In the genomic region with DNA sequence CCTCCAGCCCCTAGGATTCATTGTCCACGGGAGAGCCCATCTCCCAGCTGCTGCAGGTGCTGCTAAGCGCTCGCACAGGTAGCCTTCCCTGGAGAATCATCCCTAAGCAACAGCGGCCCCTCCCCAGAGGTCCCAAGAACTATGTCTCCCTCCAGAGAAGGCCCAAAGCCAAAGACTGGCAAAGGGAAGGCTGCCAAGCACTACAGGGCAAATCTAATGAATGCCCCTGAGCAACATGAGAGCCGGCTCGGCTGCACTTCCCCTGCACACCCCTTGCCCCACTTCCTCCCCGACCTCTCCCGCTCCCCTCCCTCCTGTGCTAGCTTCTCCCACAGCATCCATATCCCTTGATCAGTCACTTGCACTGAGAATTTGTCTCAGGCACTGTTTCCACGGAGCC, we compare ENCODE assay signal across 13 cellular contexts. TPM values are rescaled to one million over a fixed set of nuclear protein-coding genes. Genes with fewer than 3 reads are reported as not detected.
A peak's percentile ranks its signal among the peaks of the same experiment; 100 is the strongest.
DNase-seq lines count a peak whose midpoint lies in the region; ATAC-seq lines count a peak whose summit lies in the region.
"Had no signal": no experiment of that assay in that cellular context is flagged by ENCODE, and none has a peak within 500 bp of the region (broad histone marks: within the 10 kb centered on the region; RNA-seq: fewer than 3 reads in every experiment).

No MANE protein-coding gene starts in this region.

- H3K27me3 Mint-ChIP-seq in activated CD4-positive, alpha-beta T cell treated with anti-CD3 and anti-CD28 coated beads, Interleukin-2, amount 10 ng/mL, durations not matched to agents 7 days and 5 days = no peaks in the 10 kb centered on the region

- H3K27ac Mint-ChIP-seq in activated CD4-positive, alpha-beta T cell treated with anti-CD3 and anti-CD28 coated beads, Interleukin-2, amount 10 ng/mL, durations not matched to agents 7 days and 5 days = peak overlapping the region; percentile 86
- peak overlapping the region; percentile 88 to 97 for H3K27ac Mint-ChIP-seq in activated naive CD4-positive, alpha-beta T cell treated with anti-CD3 and anti-CD28 coated beads, Interleukin-2, amount 50 U/mL, for 72 hours

- no peaks in the 10 kb centered on the region for H3K9me3 Mint-ChIP-seq in activated CD4-positive, alpha-beta T cell treated with anti-CD3 and anti-CD28 coated beads, Interleukin-2, amount 10 ng/mL, durations not matched to agents 7 days and 5 days
- H3K9me3 Mint-ChIP-seq in activated naive CD4-positive, alpha-beta T cell treated with anti-CD3 and anti-CD28 coated beads, Interleukin-2, amount 50 U/mL, for 72 hours = no peaks in the 10 kb centered on the region

- CTCF ChIA-PET in activated CD4-positive, alpha-beta T cell treated with anti-CD3 and anti-CD28 coated beads, Interleukin-2, amount 10 ng/mL, durations not matched to agents 7 days and 5 days (lab: Charles Lee) = interaction anchor here (1.3 to 3.9 kb wide), 5 partner anchors 8 to 138 kb away, joined by 3 to 17 read pairs (median 5); no protein-coding TSS in a partner anchor

- H3K4me3 ChIP-seq in skeletal muscle cell (ENCODE audit: low read depth, low read length) = peak overlapping the region; percentile 26

- POLR2A ChIA-PET in activated CD4-positive, alpha-beta T cell treated with anti-CD3 and anti-CD28 coated beads, Interleukin-2, amount 10 ng/mL, durations not matched to agents 7 days and 5 days (lab: Charles Lee) = interaction anchor here (0.6 kb wide), 1 partner anchor 15 kb away, joined by 5 read pairs; no protein-coding TSS in a partner anchor

- no peak for ATAC-seq in activated naive CD4-positive, alpha-beta T cell treated with anti-CD3 and anti-CD28 coated beads, Interleukin-2, amount 50 U/mL, for 72 hours
- no peak for ATAC-seq in GM18520 (IDR thresholded peaks at IDR 0.05; ENCODE audit: unreplicated experiment)
- ATAC-seq in HG03095 (IDR thresholded peaks at IDR 0.05; ENCODE audit: unreplicated experiment) = no peak
- ATAC-seq: left cardiac atrium had no signal

- H3K36me3 Mint-ChIP-seq in activated CD4-positive, alpha-beta T cell treated with anti-CD3 and anti-CD28 coated beads, Interleukin-2, amount 10 ng/mL, durations not matched to agents 7 days and 5 days (ENCODE audit: low read depth) = peaks cover 6% of the 10 kb centered on the region
- peaks cover 6 to 25% of the 10 kb centered on the region in 2 donors for H3K36me3 Mint-ChIP-seq in activated naive CD4-positive, alpha-beta T cell treated with anti-CD3 and anti-CD28 coated beads, Interleukin-2, amount 50 U/mL, for 72 hours

- no peak for DNase-seq in activated CD4-positive, alpha-beta T cell treated with anti-CD3 and anti-CD28 coated beads, Interleukin-2, amount 10 ng/mL, durations not matched to agents 7 days and 5 days
- DNase-seq in activated CD4-positive, alpha-beta T cell treated with anti-CD3 and anti-CD28 coated beads, Interleukin-2, amount 50 U/mL, for 1 hour = no peak
- DNase-seq in HT1080 (ENCODE audit: low read depth) (peak; percentile 56), skeletal muscle cell (ENCODE audit: low read depth) (no peak), HCEC 1CT (no peak)
- no peak for DNase-seq in activated naive CD4-positive, alpha-beta T cell treated with anti-CD3 and anti-CD28 coated beads, Interleukin-2, amount 50 U/mL, for 72 hours (ENCODE audit: low spot score in 2 of 2)
- DNase-seq: BE2C; effector CD8-positive, alpha-beta T cell; glutamatergic neuron; left cardiac atrium; NCI-H774 had no signal

- peak overlapping the region; percentile 47 for H3K4me3 Mint-ChIP-seq in activated CD4-positive, alpha-beta T cell treated with anti-CD3 and anti-CD28 coated beads, Interleukin-2, amount 10 ng/mL, durations not matched to agents 7 days and 5 days

- H3K4me1 Mint-ChIP-seq in activated CD4-positive, alpha-beta T cell treated with anti-CD3 and anti-CD28 coated beads, Interleukin-2, amount 10 ng/mL, durations not matched to agents 7 days and 5 days = peaks cover 91% of the 10 kb centered on the region

RNA-seq across cellular contexts. Expression of a gene that starts 20.0 kb away (rescaled TPM):
- total RNA-seq in activated CD4-positive, alpha-beta T cell treated with anti-CD3 and anti-CD28 coated beads, Interleukin-2, amount 10 ng/mL, durations not matched to agents 7 days and 5 days = under 1 TPM; 0.87 to 0.92 TPM
- total RNA-seq in HT1080 (2014; rRNA removed; shearing (Covaris generic)) = 251 and 254 TPM in 2 replicates
- 106 and 122 TPM in 2 replicates for polyA plus RNA-seq in HT1080 (2015; cell fraction: cytosol; rRNA removed)
- 1,736 and 1,844 TPM in 2 replicates for polyA plus RNA-seq in HT1080 (2015; cell fraction: nucleus; rRNA removed)
- total RNA-seq in activated naive CD4-positive, alpha-beta T cell treated with anti-CD3 and anti-CD28 coated beads, Interleukin-2, amount 50 U/mL, for 72 hours = 10 to 100 TPM; 13.6 to 31.6 TPM

RNA-seq across cellular contexts. Expression of a gene that starts 53.1 kb away (rescaled TPM):
- not detected for total RNA-seq in activated CD4-positive, alpha-beta T cell treated with anti-CD3 and anti-CD28 coated beads, Interleukin-2, amount 10 ng/mL, durations not matched to agents 7 days and 5 days
- total RNA-seq in HT1080 (2014; rRNA removed; shearing (Covaris generic)) = not detected in 2 replicates
- 0.19 TPM in 1 of 2 replicates, not detected in the other for polyA plus RNA-seq in HT1080 (2015; cell fraction: cytosol; rRNA removed)
- polyA plus RNA-seq in HT1080 (2015; cell fraction: nucleus; rRNA removed) = 0.33 and 0.41 TPM in 2 replicates
- not detected for total RNA-seq in activated naive CD4-positive, alpha-beta T cell treated with anti-CD3 and anti-CD28 coated beads, Interleukin-2, amount 50 U/mL, for 72 hours
